1 cellular context compared by ENCODE assay signal in genomic region chr5:88268414-88269184, GRCh38.
A peak's percentile ranks its signal among the peaks of the same experiment; 100 is the strongest.
TF ChIP-seq lines count a peak whose summit lies in the region.

TMEM161B (minus strand) TSS chr5:88268845; CDS start chr5:88268723, 122 bp downstream.

TF ChIP-seq in HepG2, 621 proteins besides CTCF, POLR2A, EP300 and RAD21 (continued from another document and continues in another):
- peak; percentile 8; the same call in 1 of the 2 replicates for TF ChIP-seq ZNF331 (CRISPR knock-in tag; IDR thresholded peaks at IDR 0.05)
- TF ChIP-seq ZNF17 (CRISPR knock-in tag; IDR thresholded peaks at IDR 0.05), result no peak
- peak; percentile 79 for TF ChIP-seq SKIL (CRISPR knock-in tag; IDR thresholded peaks at IDR 0.05; ENCODE audit: borderline replicate concordance)
- no peak for TF ChIP-seq RBM22 (optimal IDR thresholded peaks at IDR 0.05; ENCODE audit: low read length)
- TF ChIP-seq HDAC6 (IDR thresholded peaks at IDR 0.05; ENCODE audit: low read depth, low read length), result no peak
- peak; percentile 76 for TF ChIP-seq ZFP91 (CRISPR knock-in tag; IDR thresholded peaks at IDR 0.05; ENCODE audit: borderline replicate concordance)
- no peak for TF ChIP-seq ZNF468 (CRISPR knock-in tag; IDR thresholded peaks at IDR 0.05)
- no peak for TF ChIP-seq PRDM4 (CRISPR knock-in tag; IDR thresholded peaks at IDR 0.05; ENCODE audit: borderline replicate concordance)
- TF ChIP-seq MBNL3 (CRISPR knock-in tag; conservative IDR thresholded peaks at IDR 0.05), result no peak
- TF ChIP-seq TGIF2 (CRISPR knock-in tag; IDR thresholded peaks at IDR 0.05), result 0 out of 2 replicates have a peak, but pooled peaks have one; percentile 32
- TF ChIP-seq MLX (CRISPR knock-in tag; IDR thresholded peaks at IDR 0.05), result no peak
- TF ChIP-seq PRDM15 (CRISPR knock-in tag; IDR thresholded peaks at IDR 0.05), result no peak
- 0 out of 2 replicates have a peak, but pooled peaks have one; percentile 44 for TF ChIP-seq ZBTB25 (CRISPR knock-in tag; IDR thresholded peaks at IDR 0.05)
- TF ChIP-seq ZFP82 (CRISPR knock-in tag; IDR thresholded peaks at IDR 0.05; ENCODE audit: borderline replicate concordance), result no peak
- TF ChIP-seq NBN (conservative IDR thresholded peaks at IDR 0.05), result no peak
- TF ChIP-seq ZSCAN12 (CRISPR knock-in tag; IDR thresholded peaks at IDR 0.05), result no peak
- no peak for TF ChIP-seq SYNCRIP (IDR thresholded peaks at IDR 0.05; ENCODE audit: insufficient read depth, low read depth, low read length)
- TF ChIP-seq ZSCAN21 (CRISPR knock-in tag; IDR thresholded peaks at IDR 0.05; ENCODE audit: borderline replicate concordance), result peak; percentile 69; the same call in 1 of the 2 replicates
- TF ChIP-seq ZFY (CRISPR knock-in tag; IDR thresholded peaks at IDR 0.05), result peak; percentile 63; the same call in 1 of the 2 replicates
- peak; percentile 56; the same call in 1 of the 2 replicates for TF ChIP-seq ZBTB7B (CRISPR knock-in tag; IDR thresholded peaks at IDR 0.05)
- no peak for TF ChIP-seq KDM1A (CRISPR knock-in tag; IDR thresholded peaks at IDR 0.05)
- TF ChIP-seq PAXIP1 (CRISPR knock-in tag; conservative IDR thresholded peaks at IDR 0.05), result peak; percentile 59
- TF ChIP-seq YEATS4 (CRISPR knock-in tag; IDR thresholded peaks at IDR 0.05; ENCODE audit: borderline replicate concordance), result peak; percentile 83; the same call in 1 of the 2 replicates
- no peak for TF ChIP-seq ZNF44 (CRISPR knock-in tag; IDR thresholded peaks at IDR 0.05)
- no peak for TF ChIP-seq GLMP (CRISPR knock-in tag; IDR thresholded peaks at IDR 0.05; ENCODE audit: borderline replicate concordance)
- no peak for TF ChIP-seq BRF2 (CRISPR knock-in tag; IDR thresholded peaks at IDR 0.05)
- no peak; the same call in none of the 2 replicates for TF ChIP-seq FOSL2 (CRISPR knock-in tag; IDR thresholded peaks at IDR 0.05)
- no peak for TF ChIP-seq SKI (IDR thresholded peaks at IDR 0.05; ENCODE audit: partially characterized antibody)
- peak; percentile 57; the same call in 1 of the 2 replicates for TF ChIP-seq CSRNP2 (CRISPR knock-in tag; conservative IDR thresholded peaks at IDR 0.05; ENCODE audit: low read depth)
- TF ChIP-seq FOXC1 (CRISPR knock-in tag; IDR thresholded peaks at IDR 0.05; ENCODE audit: borderline replicate concordance), result peak; percentile 24; the same call in 1 of the 2 replicates
- TF ChIP-seq ESRRA (CRISPR knock-in tag; IDR thresholded peaks at IDR 0.05; ENCODE audit: low read depth), result peak; percentile 93
- TF ChIP-seq ZNF605 (CRISPR knock-in tag; IDR thresholded peaks at IDR 0.05), result peak; percentile 61; the same call in 1 of the 2 replicates
